Comparison of ENCODE assay signal across 1 cellular context in the genomic region with DNA sequence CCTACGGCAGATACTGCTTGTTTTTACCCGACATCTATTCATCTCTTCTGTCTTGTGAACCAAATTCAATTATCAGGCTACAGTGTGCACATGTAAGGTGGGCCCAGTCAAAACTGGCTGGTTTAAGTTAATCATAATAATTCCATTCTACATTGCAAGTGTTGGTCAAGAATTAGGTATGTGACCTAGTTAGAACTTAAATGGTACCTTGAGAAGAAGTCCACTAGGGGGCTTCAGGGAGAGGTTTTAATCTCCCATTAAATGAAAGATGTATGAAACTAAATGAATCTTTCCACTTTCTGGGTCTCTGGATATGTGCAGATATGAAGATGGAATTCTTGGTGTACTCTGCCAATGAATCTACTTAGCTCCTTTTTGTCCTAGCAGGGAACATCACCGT.
TF ChIP-seq lines count a peak whose summit lies in the region.

No MANE protein-coding gene starts in this region.

TF ChIP-seq in GM23338, 12 proteins besides CTCF, POLR2A, EP300 and RAD21 (continued from another document):
- TF ChIP-seq, protein P1, sequence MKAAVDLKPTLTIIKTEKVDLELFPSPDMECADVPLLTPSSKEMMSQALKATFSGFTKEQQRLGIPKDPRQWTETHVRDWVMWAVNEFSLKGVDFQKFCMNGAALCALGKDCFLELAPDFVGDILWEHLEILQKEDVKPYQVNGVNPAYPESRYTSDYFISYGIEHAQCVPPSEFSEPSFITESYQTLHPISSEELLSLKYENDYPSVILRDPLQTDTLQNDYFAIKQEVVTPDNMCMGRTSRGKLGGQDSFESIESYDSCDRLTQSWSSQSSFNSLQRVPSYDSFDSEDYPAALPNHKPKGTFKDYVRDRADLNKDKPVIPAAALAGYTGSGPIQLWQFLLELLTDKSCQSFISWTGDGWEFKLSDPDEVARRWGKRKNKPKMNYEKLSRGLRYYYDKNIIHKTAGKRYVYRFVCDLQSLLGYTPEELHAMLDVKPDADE (IDR thresholded peaks at IDR 0.05): no peak
- TF ChIP-seq, protein P2, sequence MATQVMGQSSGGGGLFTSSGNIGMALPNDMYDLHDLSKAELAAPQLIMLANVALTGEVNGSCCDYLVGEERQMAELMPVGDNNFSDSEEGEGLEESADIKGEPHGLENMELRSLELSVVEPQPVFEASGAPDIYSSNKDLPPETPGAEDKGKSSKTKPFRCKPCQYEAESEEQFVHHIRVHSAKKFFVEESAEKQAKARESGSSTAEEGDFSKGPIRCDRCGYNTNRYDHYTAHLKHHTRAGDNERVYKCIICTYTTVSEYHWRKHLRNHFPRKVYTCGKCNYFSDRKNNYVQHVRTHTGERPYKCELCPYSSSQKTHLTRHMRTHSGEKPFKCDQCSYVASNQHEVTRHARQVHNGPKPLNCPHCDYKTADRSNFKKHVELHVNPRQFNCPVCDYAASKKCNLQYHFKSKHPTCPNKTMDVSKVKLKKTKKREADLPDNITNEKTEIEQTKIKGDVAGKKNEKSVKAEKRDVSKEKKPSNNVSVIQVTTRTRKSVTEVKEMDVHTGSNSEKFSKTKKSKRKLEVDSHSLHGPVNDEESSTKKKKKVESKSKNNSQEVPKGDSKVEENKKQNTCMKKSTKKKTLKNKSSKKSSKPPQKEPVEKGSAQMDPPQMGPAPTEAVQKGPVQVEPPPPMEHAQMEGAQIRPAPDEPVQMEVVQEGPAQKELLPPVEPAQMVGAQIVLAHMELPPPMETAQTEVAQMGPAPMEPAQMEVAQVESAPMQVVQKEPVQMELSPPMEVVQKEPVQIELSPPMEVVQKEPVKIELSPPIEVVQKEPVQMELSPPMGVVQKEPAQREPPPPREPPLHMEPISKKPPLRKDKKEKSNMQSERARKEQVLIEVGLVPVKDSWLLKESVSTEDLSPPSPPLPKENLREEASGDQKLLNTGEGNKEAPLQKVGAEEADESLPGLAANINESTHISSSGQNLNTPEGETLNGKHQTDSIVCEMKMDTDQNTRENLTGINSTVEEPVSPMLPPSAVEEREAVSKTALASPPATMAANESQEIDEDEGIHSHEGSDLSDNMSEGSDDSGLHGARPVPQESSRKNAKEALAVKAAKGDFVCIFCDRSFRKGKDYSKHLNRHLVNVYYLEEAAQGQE (IDR thresholded peaks at IDR 0.05; ENCODE audit: unreplicated experiment): no peak
